ENCODE assay signal across 17 cellular contexts in the genomic region with DNA sequence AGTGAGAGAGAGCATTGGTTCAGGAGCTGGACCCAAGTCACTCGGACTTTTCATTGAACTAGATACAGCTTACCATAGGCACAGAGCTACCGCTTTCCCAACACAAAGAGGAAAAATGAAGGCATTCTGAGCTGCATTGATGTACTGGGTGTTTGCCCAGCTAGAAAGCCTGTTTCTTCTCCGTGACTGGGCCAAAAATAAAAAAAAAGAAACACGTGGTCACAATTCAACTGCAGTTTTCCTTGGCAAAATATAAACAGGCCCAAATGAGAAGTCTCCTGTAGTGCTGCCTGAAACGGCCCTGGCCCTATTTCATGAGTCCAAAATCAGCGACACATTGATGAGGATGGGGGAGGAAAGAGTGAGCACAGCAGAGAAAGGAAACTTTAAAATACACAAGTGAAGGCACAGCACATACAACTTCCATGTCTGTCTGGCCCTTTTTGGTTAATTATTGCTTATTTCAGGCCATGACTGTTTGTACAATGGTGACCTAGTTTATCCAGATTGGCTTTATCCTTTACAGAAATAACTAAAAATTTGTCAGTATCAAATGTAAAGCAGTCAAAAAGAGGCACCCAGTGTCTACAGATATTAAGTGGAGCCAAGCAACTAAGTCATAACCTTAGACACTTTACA.
A peak's percentile ranks its signal among the peaks of the same experiment; 100 is the strongest.
DNase-seq lines count a peak whose midpoint lies in the region; TF ChIP-seq lines count a peak whose summit lies in the region.
"Had no signal": no experiment of that assay in that cellular context is flagged by ENCODE, and none has a peak within 500 bp of the region (broad histone marks: within the 10 kb centered on the region; RNA-seq: fewer than 3 reads in every experiment).

No MANE protein-coding gene starts in this region.

- intact Hi-C loops in activated CD4-positive, alpha-beta memory T cell treated with anti-CD3 and anti-CD28 coated beads for 36 hours (cut with micrococcal nuclease), result no loop called here
- intact Hi-C loops in posterior vena cava (cut with DNase I), result no loop called here

- no peaks in the 10 kb centered on the region for H3K9me3 Mint-ChIP-seq in glutamatergic neuron (ENCODE audit: unreplicated experiment)
- H3K9me3 Mint-ChIP-seq in activated CD4-positive, alpha-beta memory T cell treated with anti-CD3 and anti-CD28 coated beads for 36 hours, result no peaks in the 10 kb centered on the region
- H3K9me3 Mint-ChIP-seq: activated T-helper 2 cell treated with anti-CD3 and anti-CD28 coated beads, Interferon-gamma antibody, Interleukin-2, Interleukin-4, amounts not matched to agents 10 μg/mL and 5 μg/mL and 100 μg/mL, durations not matched to agents 14 hours and 24 hours and 36 hours; IgD-negative memory B cell had no signal

- no peaks in the 10 kb centered on the region for H3K9me3 ChIP-seq in tibial nerve

- no peaks in the 10 kb centered on the region for H3K4me1 Mint-ChIP-seq in glutamatergic neuron (ENCODE audit: low read depth, unreplicated experiment)
- H3K4me1 Mint-ChIP-seq in activated CD4-positive, alpha-beta memory T cell treated with anti-CD3 and anti-CD28 coated beads for 36 hours (ENCODE audit: low read depth), result peaks cover 26% of the 10 kb centered on the region
- H3K4me1 Mint-ChIP-seq: B cell had no signal

- TF ChIP-seq CTCF in glutamatergic neuron (IDR thresholded peaks at IDR 0.05; ENCODE audit: partially characterized antibody, unreplicated experiment) (no peak), tibial nerve (IDR thresholded peaks at IDR 0.05) (no peak)

- DNase-seq in anterior cingulate cortex (lab: John Stamatoyannopoulos, UW) (peak in 35 of 58 donors; percentile 5 to 80 (median 43)), glutamatergic neuron (no peak), midbrain (lab: John Stamatoyannopoulos, UW) (peak; percentile 77), tibial nerve (ENCODE audit: low spot score in 2 of 2) (no peak), D341Med (ENCODE audit: low spot score) (no peak), posterior vena cava (ENCODE audit: low spot score) (no peak)
- no peak for DNase-seq in stimulated activated naive CD4-positive, alpha-beta T cell treated with Interleukin-2 at 50 U/mL for 16 hours (lab: John Stamatoyannopoulos, UW)
- DNase-seq in activated CD4-positive, alpha-beta memory T cell treated with anti-CD3 and anti-CD28 coated beads for 36 hours, result no peak
- DNase-seq: activated CD4-positive, alpha-beta T cell treated with anti-CD3 and anti-CD28 coated beads, Interleukin-2, amount 50 U/mL, for 48 hours; DMS153; NCI-H1092 treated with DMSO at 0.1 percent for 48 hours; retina; stimulated activated CD4-positive, alpha-beta T cell treated with anti-CD3 and anti-CD28 coated beads, Interleukin-4, amount 100 ng/mL, for 1 hour had no signal

- no peak overlapping the region for H3K4me3 ChIP-seq in tibial nerve
- H3K4me3 ChIP-seq: SK-N-MC had no signal

- H3K27ac Mint-ChIP-seq in glutamatergic neuron (ENCODE audit: unreplicated experiment), result no peak overlapping the region
- H3K27ac Mint-ChIP-seq in activated CD4-positive, alpha-beta memory T cell treated with anti-CD3 and anti-CD28 coated beads for 36 hours, result no peak overlapping the region
- H3K27ac Mint-ChIP-seq: activated T-helper 2 cell treated with anti-CD3 and anti-CD28 coated beads, Interferon-gamma antibody, Interleukin-2, Interleukin-4, amounts not matched to agents 10 μg/mL and 5 μg/mL and 100 μg/mL, durations not matched to agents 14 hours and 24 hours and 36 hours; B cell; IgD-negative memory B cell had no signal

- H3K4me1 ChIP-seq in tibial nerve, result peaks cover 0 to 47% (median 3%) of the 10 kb centered on the region in 4 donors

- H3K36me3 ChIP-seq in tibial nerve, result no peaks in the 10 kb centered on the region

- H3K27me3 ChIP-seq in tibial nerve, result no peaks in the 10 kb centered on the region

- POLR2A ChIA-PET in activated CD4-positive, alpha-beta memory T cell treated with anti-CD3 and anti-CD28 coated beads for 36 hours (lab: Charles Lee), result no interaction called here

- CTCF ChIA-PET in activated CD4-positive, alpha-beta memory T cell treated with anti-CD3 and anti-CD28 coated beads for 36 hours (lab: Charles Lee), result interaction anchor here (1.2 kb wide), 1 partner anchor 62 kb away, joined by 5 read pairs; no protein-coding TSS in a partner anchor

- no peak for TF ChIP-seq POLR2A in tibial nerve (IDR thresholded peaks at IDR 0.05)

- H3K27ac ChIP-seq in tibial nerve, result peak overlapping the region in 3 of 4 donors; percentile 13 to 48 (median 42)
- H3K27ac ChIP-seq: SK-N-MC had no signal

- H3K4me3 Mint-ChIP-seq in glutamatergic neuron (ENCODE audit: unreplicated experiment), result peak overlapping the region; percentile 8
- no peak overlapping the region for H3K4me3 Mint-ChIP-seq in activated CD4-positive, alpha-beta memory T cell treated with anti-CD3 and anti-CD28 coated beads for 36 hours
- H3K4me3 Mint-ChIP-seq: B cell, IgD-negative memory B cell had no signal

- TF ChIP-seq EP300 in tibial nerve (IDR thresholded peaks at IDR 0.05), result no peak

- peaks cover 2% of the 10 kb centered on the region for H3K27me3 Mint-ChIP-seq in glutamatergic neuron (ENCODE audit: unreplicated experiment)
- peaks cover 13% of the 10 kb centered on the region for H3K27me3 Mint-ChIP-seq in activated CD4-positive, alpha-beta memory T cell treated with anti-CD3 and anti-CD28 coated beads for 36 hours

- 17 to 29% methylated on average over 6 of the region's 6 CpGs for WGBS in tibial nerve, 2 donors

- H3K36me3 Mint-ChIP-seq in glutamatergic neuron (ENCODE audit: unreplicated experiment), result no peaks in the 10 kb centered on the region
- no peaks in the 10 kb centered on the region for H3K36me3 Mint-ChIP-seq in activated CD4-positive, alpha-beta memory T cell treated with anti-CD3 and anti-CD28 coated beads for 36 hours
- H3K36me3 Mint-ChIP-seq: IgD-negative memory B cell had no signal

Comparison
In these comparisons a context has a peak if more than half of its experiments do, and no peak if none do; other contexts are left out.
1. DNase-seq: peak in anterior cingulate cortex (35 of 58) and midbrain (single experiment); none in glutamatergic neuron (single experiment), tibial nerve (0 of 2), stimulated activated naive CD4-positive, alpha-beta T cell treated with Interleukin-2 at 50 U/mL for 16 hours (single experiment), activated CD4-positive, alpha-beta memory T cell treated with anti-CD3 and anti-CD28 coated beads for 36 hours (single experiment), D341Med (single experiment) and posterior vena cava (single experiment).